28 cellular contexts compared by ENCODE assay signal in the genomic region with DNA sequence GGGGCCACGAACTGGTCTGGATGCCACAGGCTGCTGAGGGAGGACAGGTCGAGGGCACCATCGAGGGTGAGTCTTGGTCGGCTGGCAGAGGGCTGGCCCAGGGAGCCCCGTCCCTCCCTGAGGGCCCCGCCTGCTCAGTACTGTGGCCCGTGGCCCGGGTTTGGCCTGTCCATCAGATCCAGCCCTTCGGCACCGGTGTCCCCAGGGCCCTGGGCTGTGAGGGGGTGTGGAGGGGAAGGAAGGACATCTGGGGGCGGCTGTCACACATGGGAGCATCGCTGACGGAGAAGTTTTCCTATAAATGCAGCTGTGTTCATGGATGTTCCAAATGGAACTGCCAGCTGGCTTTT. TPM values are rescaled to one million over a fixed set of nuclear protein-coding genes. Genes with fewer than 3 reads are reported as not detected.
A peak's percentile ranks its signal among the peaks of the same experiment; 100 is the strongest.
DNase-seq lines count a peak whose midpoint lies in the region; ATAC-seq and TF ChIP-seq lines count a peak whose summit lies in the region.
"Had no signal": no experiment of that assay in that cellular context is flagged by ENCODE, and none has a peak within 500 bp of the region (broad histone marks: within the 10 kb centered on the region; RNA-seq: fewer than 3 reads in every experiment).

No MANE protein-coding gene starts in this region.

- in situ Hi-C loops in transverse colon (cut with MboI; ENCODE audit: low pct_ligation_motif_present in 1 of 4, low pct_unique_long_range_greater_than_20kb in 1 of 4, low sequenced_read_pairs in 3 of 4), result no loop called here

- TF ChIP-seq EP300 in transverse colon (IDR thresholded peaks at IDR 0.05; ENCODE audit: low read depth), result no peak

- H3K36me3 ChIP-seq in left ventricle myocardium inferior (no peaks in the 10 kb centered on the region), psoas muscle (ENCODE audit: insufficient read depth in 1 of 2, low read depth in 1 of 2) (no peaks in the 10 kb centered on the region), transverse colon (no peaks in the 10 kb centered on the region)
- H3K36me3 ChIP-seq: left lung, pancreas, Peyer's patch, right lobe of liver had no signal

- TF ChIP-seq CTCF in coronary artery (IDR thresholded peaks at IDR 0.05) (no peak), left ventricle myocardium inferior (IDR thresholded peaks at IDR 0.05; ENCODE audit: borderline replicate concordance) (no peak), psoas muscle (IDR thresholded peaks at IDR 0.05) (no peak), transverse colon (IDR thresholded peaks at IDR 0.05) (no peak)

- intact Hi-C loops in left ventricle myocardium inferior (cut with micrococcal nuclease), result no loop called here
- intact Hi-C loops in psoas muscle (cut with DNase I), result no loop called here
- intact Hi-C loops in transverse colon (cut with DNase I; ENCODE audit: low total_unique reads), result no loop called here

- peak overlapping the region; percentile 22 to 59 for H3K27ac ChIP-seq in coronary artery
- H3K27ac ChIP-seq in left ventricle myocardium inferior (replicated peaks), result no peak overlapping the region
- H3K27ac ChIP-seq in psoas muscle, result no peak overlapping the region
- peak overlapping the region in 3 of 4 donors; percentile 22 to 55 (median 48) for H3K27ac ChIP-seq in transverse colon
- H3K27ac ChIP-seq: C4-2B, left lung, pancreas, right lobe of liver had no signal

- H3K4me1 ChIP-seq in left ventricle myocardium inferior (peaks cover 39% of the 10 kb centered on the region), psoas muscle (peaks cover 6% of the 10 kb centered on the region), transverse colon (peaks cover 8 to 36% (median 21%) of the 10 kb centered on the region in 4 donors)
- H3K4me1 ChIP-seq: pancreas, right lobe of liver had no signal

- ATAC-seq in psoas muscle, result peak in 3 of 4 donors; percentile 37 to 54 (median 47)
- ATAC-seq: left lung; right lobe of liver; stimulated activated naive CD8-positive, alpha-beta T cell treated with anti-CD3 and anti-CD28 coated beads, Interleukin-15, Interleukin-2, amounts not matched to agents 100 U/mL and 50 U/mL, for 24 hours had no signal

- H3K9me3 ChIP-seq in left ventricle myocardium inferior (replicated peaks) (no peaks in the 10 kb centered on the region), psoas muscle (no peaks in the 10 kb centered on the region), transverse colon (no peaks in the 10 kb centered on the region)
- H3K9me3 ChIP-seq: left lung, pancreas, Peyer's patch, right lobe of liver had no signal

- TF ChIP-seq POLR2A in transverse colon (IDR thresholded peaks at IDR 0.05), result no peak

- DNase-seq in coronary artery (ENCODE audit: low spot score) (no peak), left ventricle myocardium inferior (peak; percentile 68), psoas muscle (peak; percentile 80 to 92), transverse colon (no peak), EL (no peak), LoVo (ENCODE audit: low spot score) (no peak)
- DNase-seq in activated CD4-positive, CD25-positive, alpha-beta regulatory T cell (lab: John Stamatoyannopoulos, UW), result no peak
- DNase-seq: activated B cell treated with CpG ODN at 0.5 μM for 24 hours; activated CD4-positive, alpha-beta T cell treated with anti-CD3 and anti-CD28 coated beads, Interleukin-2, amount 50 U/mL, for 48 hours; activated naive CD4-positive, alpha-beta T cell treated with anti-CD3 and anti-CD28 coated beads, Interleukin-2, amount 10 ng/mL, durations not matched to agents 7 days and 5 days; amniotic stem cell; DND-41; effector memory CD4-positive, alpha-beta T cell; H9; midbrain; NCI-H1092 treated with DMSO at 0.1 percent for 48 hours; NCI-H2029; NCI-H2227 treated with DMSO at 0.1 percent for 48 hours; NCI-H526 treated with DMSO at 0.1 percent for 48 hours; nephron progenitor cell; Peyer's patch; stimulated activated naive CD8-positive, alpha-beta T cell treated with anti-CD3 and anti-CD28 coated beads, Interleukin-15, Interleukin-2, amounts not matched to agents 100 U/mL and 50 U/mL, for 24 hours; T-helper 1 cell; trophoblast cell had no signal

- 25 to 41% (median 36%) methylated on average over 13 of the region's 13 CpGs for WGBS in psoas muscle, 3 donors
- 43% methylated on average over 11 of the region's 13 CpGs; no CpG with 5 or more reads in 1 of the 2 donors for WGBS in transverse colon (ENCODE audit: low coverage in 1 of 2), 2 donors

- H3K4me3 ChIP-seq in coronary artery (no peak overlapping the region), left ventricle myocardium inferior (no peak overlapping the region), psoas muscle (no peak overlapping the region), transverse colon (no peak overlapping the region)
- H3K4me3 ChIP-seq: left lung, pancreas, Peyer's patch, right lobe of liver had no signal

- H3K27me3 ChIP-seq in left ventricle myocardium inferior (ENCODE audit: low read depth), result no peaks in the 10 kb centered on the region
- H3K27me3 ChIP-seq in psoas muscle (ENCODE audit: insufficient read depth in 3 of 3, low read length in 2 of 3), result no peaks in the 10 kb centered on the region
- H3K27me3 ChIP-seq in transverse colon, result no peaks in the 10 kb centered on the region
- H3K27me3 ChIP-seq: pancreas, Peyer's patch, right lobe of liver had no signal

RNA-seq across cellular contexts. Expression of a gene that starts 54.2 kb away (rescaled TPM):
- total RNA-seq in left ventricle myocardium inferior (70.7 TPM), psoas muscle (10 to 100 TPM; 26.3 to 58.0 (median 32.5) TPM), transverse colon (10 to 100 TPM in 3 of 4 donors, 1 to 10 TPM in 1; 8.1 to 46.0 (median 16.6) TPM)
- 10 to 100 TPM; 20.2 to 69.2 (median 26.7) TPM for polyA plus RNA-seq in psoas muscle

Comparison
In these comparisons a context has a peak if more than half of its experiments do, and no peak if none do; other contexts are left out.
1. DNase-seq: peak in left ventricle myocardium inferior (single experiment) and psoas muscle (2 of 2); none in coronary artery (single experiment), transverse colon (single experiment), EL (single experiment), activated CD4-positive, CD25-positive, alpha-beta regulatory T cell (0 of 4) and LoVo (single experiment).
2. H3K27ac ChIP-seq: peak in coronary artery (2 of 2) and transverse colon (3 of 4); none in left ventricle myocardium inferior (single experiment) and psoas muscle (single experiment).